ENCODE assay signal across 28 cellular contexts in the genomic region with DNA sequence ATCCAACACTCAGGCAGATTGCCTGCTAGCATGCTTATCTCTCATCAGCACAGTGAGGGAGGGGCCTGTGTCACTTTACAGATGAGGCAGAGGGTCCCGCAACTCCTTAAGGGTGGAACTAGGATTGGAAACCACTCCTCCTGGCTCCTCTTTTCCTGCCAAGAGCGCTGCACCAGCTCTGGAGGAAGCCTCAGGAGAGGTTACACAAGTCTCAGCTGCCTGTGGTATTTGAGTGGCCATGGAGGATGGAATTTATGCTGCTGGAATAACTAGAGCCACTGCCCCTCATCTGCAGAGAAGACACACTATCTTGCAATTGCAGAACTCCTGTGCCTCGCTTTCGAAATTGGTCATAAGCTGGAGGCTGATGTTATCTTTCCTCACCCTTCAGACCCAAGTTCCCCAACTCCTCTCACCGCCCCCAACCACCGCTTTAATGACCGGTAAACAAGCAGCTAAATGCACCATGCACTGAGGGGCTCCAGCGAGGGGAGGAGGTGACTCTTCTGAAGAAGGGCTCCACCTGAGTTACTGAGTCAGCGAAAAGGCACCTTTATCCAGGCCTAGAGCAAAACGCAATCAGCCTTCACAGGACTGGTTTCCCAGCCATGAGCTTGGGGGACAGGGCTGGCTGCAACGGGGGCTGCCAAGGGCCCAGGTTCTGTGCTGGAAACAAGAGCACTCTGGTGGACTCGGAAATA.
DNase-seq lines count a peak whose midpoint lies in the region; ATAC-seq, FAIRE-seq and TF ChIP-seq lines count a peak whose summit lies in the region.
"Had no signal": no experiment of that assay in that cellular context is flagged by ENCODE, and none has a peak within 500 bp of the region (broad histone marks: within the 10 kb centered on the region; RNA-seq: fewer than 3 reads in every experiment).

No MANE protein-coding gene starts in this region.

- H3K27me3 ChIP-seq in H7 (ENCODE audit: control insufficient read depth, insufficient read depth, low read length): no peaks in the 10 kb centered on the region; the same call in 1 of the 2 replicates
- H3K27me3 ChIP-seq in H1 (replicated peaks in 1 of 4; ENCODE audit: control insufficient read depth in 3 of 4, extremely low read depth in 1 of 4, insufficient read depth in 3 of 4, low read length in 3 of 4): no peaks in the 10 kb centered on the region; a peak in 1 of 7 replicates
- no peaks in the 10 kb centered on the region for H3K27me3 ChIP-seq in aorta (ENCODE audit: control insufficient read depth in 1 of 2, insufficient read depth in 2 of 2, low read length in 1 of 2)
- H3K27me3 ChIP-seq: BLaER1, transverse colon had no signal

- no peak overlapping the region for H2BK5ac ChIP-seq in H1 (ENCODE audit: low read depth, low read length)

- no peak overlapping the region for H3K9ac ChIP-seq in H1 (replicated peaks in 1 of 4; ENCODE audit: extremely low read depth in 1 of 4, low read depth in 3 of 4, low read length in 3 of 4)
- H3K9ac ChIP-seq: BLaER1, KMS-11 had no signal

- no peak for ATAC-seq in A549
- ATAC-seq in aorta (ENCODE audit: low FRiP score): no peak
- no peak for ATAC-seq in activated CD8-positive, alpha-beta T cell treated with anti-CD3 and anti-CD28 coated beads for 36 hours
- ATAC-seq: activated CD8-positive, alpha-beta memory T cell treated with anti-CD3 and anti-CD28 coated beads, Interleukin-2, amount 10 ng/mL, durations not matched to agents 7 days and 5 days; activated T-cell treated with anti-CD3 and anti-CD28 coated beads, Interleukin-2, amount 50 U/mL, for 72 hours had no signal

- no peak overlapping the region; the same call in 1 of the 2 replicates for H2BK20ac ChIP-seq in H1 (ENCODE audit: low read length)

- H3K4me3 ChIP-seq in A549 (no peak overlapping the region), H7 (ENCODE audit: insufficient read depth, low read depth, low read length) (no peak overlapping the region), H1 (ENCODE audit: extremely low read depth in 1 of 4, insufficient read depth in 2 of 4, low read depth in 3 of 4, low read length in 4 of 4) (no peak overlapping the region), aorta (ENCODE audit: low read length in 2 of 2) (no peak overlapping the region)
- H3K4me3 ChIP-seq: BLaER1, transverse colon had no signal

- H3K23ac ChIP-seq in H1 (ENCODE audit: insufficient read length): no peak overlapping the region

- CTCF ChIA-PET in A549 (lab: Yijun Ruan, JAX): no interaction called here
- CTCF ChIA-PET in H1 (lab: Charles Lee; ENCODE audit: partially characterized antibody): interaction anchor here (1.2 to 5.0 kb wide), 4 partner anchors 10 to 21 kb away, joined by 3 to 27 read pairs (median 4); no protein-coding TSS in a partner anchor
- CTCF ChIA-PET in activated CD8-positive, alpha-beta T cell treated with anti-CD3 and anti-CD28 coated beads for 36 hours (lab: Charles Lee): no interaction called here

- H3K36me3 ChIP-seq in H7 (replicated peaks; ENCODE audit: control insufficient read depth, insufficient read depth, low read length): no peaks in the 10 kb centered on the region
- no peaks in the 10 kb centered on the region for H3K36me3 ChIP-seq in H1 (ENCODE audit: control insufficient read depth in 2 of 4, insufficient read depth in 4 of 4, low read length in 3 of 4)
- H3K36me3 ChIP-seq in aorta (ENCODE audit: control insufficient read depth in 1 of 2, insufficient read depth in 2 of 2, low read length in 1 of 2): no peaks in the 10 kb centered on the region
- H3K36me3 ChIP-seq: BLaER1, transverse colon had no signal

- peak overlapping the region; percentile 70 for H3K27ac Mint-ChIP-seq in mesothelial cell of epicardium
- no peak overlapping the region for H3K27ac Mint-ChIP-seq in activated CD8-positive, alpha-beta T cell treated with anti-CD3 and anti-CD28 coated beads for 36 hours
- H3K27ac Mint-ChIP-seq: activated CD4-positive, alpha-beta T cell treated with anti-CD3 and anti-CD28 coated beads, Interleukin-2, amount 10 ng/mL, durations not matched to agents 7 days and 5 days; activated CD8-positive, alpha-beta memory T cell treated with anti-CD3 and anti-CD28 coated beads, Interleukin-2, amount 10 ng/mL, durations not matched to agents 7 days and 5 days; activated T-cell treated with anti-CD3 and anti-CD28 coated beads, Interleukin-2, amount 50 U/mL, for 72 hours; naive B cell; T-helper 2 cell treated with Interferon-gamma antibody and Interleukin-4, amounts not matched to agents 5 μg/mL and 100 μg/mL, for 36 hours had no signal

- no peak for TF ChIP-seq RAD21 in A549 (conservative IDR thresholded peaks at IDR 0.05 in 1 of 2, IDR thresholded peaks at IDR 0.05 in 1 of 2)
- no peak for TF ChIP-seq RAD21 in H1 (IDR thresholded peaks at IDR 0.05 in 1 of 2, conservative IDR thresholded peaks at IDR 0.05 in 1 of 2; ENCODE audit: low read depth in 2 of 2, low read length in 2 of 2)

- no peaks in the 10 kb centered on the region for H3K79me2 ChIP-seq in H1 (ENCODE audit: control insufficient read depth in 1 of 2, insufficient read depth in 2 of 2, low read length in 2 of 2)

- H3K4me1 Mint-ChIP-seq in mesothelial cell of epicardium: peaks cover 22% of the 10 kb centered on the region
- H3K4me1 Mint-ChIP-seq in activated CD8-positive, alpha-beta T cell treated with anti-CD3 and anti-CD28 coated beads for 36 hours (ENCODE audit: low read depth): no peaks in the 10 kb centered on the region
- H3K4me1 Mint-ChIP-seq: activated CD4-positive, alpha-beta T cell treated with anti-CD3 and anti-CD28 coated beads, Interleukin-2, amount 10 ng/mL, durations not matched to agents 7 days and 5 days; activated CD8-positive, alpha-beta memory T cell treated with anti-CD3 and anti-CD28 coated beads, Interleukin-2, amount 10 ng/mL, durations not matched to agents 7 days and 5 days had no signal

- no peaks in the 10 kb centered on the region for H3K9me3 Mint-ChIP-seq in mesothelial cell of epicardium
- H3K9me3 Mint-ChIP-seq in activated CD8-positive, alpha-beta T cell treated with anti-CD3 and anti-CD28 coated beads for 36 hours: peaks cover 3% of the 10 kb centered on the region

- H4K5ac ChIP-seq in H1 (ENCODE audit: insufficient read length, low read depth, low read length): no peak overlapping the region

- H4K20me1 ChIP-seq in H1 (replicated peaks in 1 of 2; ENCODE audit: control insufficient read depth in 1 of 2, insufficient read depth in 2 of 2, low read length in 2 of 2): no peaks in the 10 kb centered on the region
- H4K20me1 ChIP-seq: BLaER1 had no signal

- FAIRE-seq in A549 (lab: Jason Lieb, UNC): no peak
- no peak for FAIRE-seq in H1 (lab: Jason Lieb, UNC)

- no peak overlapping the region for H2AK5ac ChIP-seq in H1 (ENCODE audit: low read depth, low read length)

- no peak overlapping the region for H3K14ac ChIP-seq in H1 (ENCODE audit: insufficient read length)

- intact Hi-C loops in aorta (cut with DNase I): no loop called here
- intact Hi-C loops in activated CD8-positive, alpha-beta T cell treated with anti-CD3 and anti-CD28 coated beads for 36 hours (cut with micrococcal nuclease): no loop called here

- TF ChIP-seq CTCF in A549 (IDR thresholded peaks at IDR 0.05) (no peak), H1 (IDR thresholded peaks at IDR 0.05; ENCODE audit: control extremely low read depth in 1 of 3, insufficient read depth in 1 of 3, low read depth in 1 of 3, low read length in 3 of 3) (no peak), mesothelial cell of epicardium (IDR thresholded peaks at IDR 0.05; ENCODE audit: unreplicated experiment) (no peak)
- no peak for TF ChIP-seq CTCF in activated CD8-positive, alpha-beta T cell treated with anti-CD3 and anti-CD28 coated beads for 36 hours (IDR thresholded peaks at IDR 0.05)

- peak overlapping the region; percentile 5; the same call in 1 of the 2 replicates for H2BK12ac ChIP-seq in H1 (ENCODE audit: low read depth, low read length)

- H2BK15ac ChIP-seq in H1 (ENCODE audit: low read length): no peak overlapping the region; the same call in 1 of the 2 replicates

- TF ChIP-seq POLR2A in A549 (IDR thresholded peaks at IDR 0.05; ENCODE audit: low read length): no peak
- no peak for TF ChIP-seq POLR2A in H1 (IDR thresholded peaks at IDR 0.05; ENCODE audit: control extremely low read depth in 1 of 2, low read depth in 2 of 2, low read length in 2 of 2)

- H3K18ac ChIP-seq in H1 (ENCODE audit: extremely low read depth, low read length): peak overlapping the region; percentile 43

- no peak overlapping the region for H3K27ac ChIP-seq in A549
- H3K27ac ChIP-seq in H1 (ENCODE audit: low read depth, low read length): no peak overlapping the region
- H3K27ac ChIP-seq in aorta (ENCODE audit: low read depth in 1 of 2, low read length in 2 of 2): no peak overlapping the region
- H3K27ac ChIP-seq: BLaER1, KMS-11, transverse colon had no signal

- peaks cover under 1% of the 10 kb centered on the region for H3K27me3 Mint-ChIP-seq in mesothelial cell of epicardium (ENCODE audit: low read depth)
- H3K27me3 Mint-ChIP-seq in activated CD8-positive, alpha-beta T cell treated with anti-CD3 and anti-CD28 coated beads for 36 hours: no peaks in the 10 kb centered on the region
- H3K27me3 Mint-ChIP-seq: activated CD4-positive, alpha-beta T cell treated with anti-CD3 and anti-CD28 coated beads, Interleukin-2, amount 10 ng/mL, durations not matched to agents 7 days and 5 days; activated CD8-positive, alpha-beta memory T cell treated with anti-CD3 and anti-CD28 coated beads, Interleukin-2, amount 10 ng/mL, durations not matched to agents 7 days and 5 days had no signal

- no peak overlapping the region for H3K4ac ChIP-seq in H1 (replicated peaks; ENCODE audit: insufficient read length, low read depth, low read length)

- H3K4me2 ChIP-seq in A549: no peak overlapping the region
- peak overlapping the region; percentile 7 to 34; a peak in 1 of 4 replicates for H3K4me2 ChIP-seq in H1 (ENCODE audit: insufficient read depth in 1 of 2, low read depth in 2 of 2, low read length in 2 of 2)
- H3K4me2 ChIP-seq: BLaER1, KMS-11 had no signal

- peak overlapping the region; percentile 90 for H2AFZ ChIP-seq in H1 (ENCODE audit: low read length)

- H3K4me1 ChIP-seq in A549 (no peaks in the 10 kb centered on the region), H1 (replicated peaks in 1 of 4; ENCODE audit: control insufficient read depth in 3 of 4, insufficient read depth in 4 of 4, low read length in 3 of 4) (peaks cover 0 to 8% (median 4%) of the 10 kb centered on the region in 4 experiments; a peak in 5 of 7 replicates), aorta (ENCODE audit: control insufficient read depth in 1 of 2, insufficient read depth in 2 of 2, low read length in 2 of 2) (no peaks in the 10 kb centered on the region)
- H3K4me1 ChIP-seq: transverse colon had no signal

- H3K9me3 ChIP-seq in A549: no peaks in the 10 kb centered on the region; the same call in 2 of the 3 replicates
- H3K9me3 ChIP-seq in H1 (ENCODE audit: insufficient read depth in 2 of 2, low read depth in 1 of 2, low read length in 1 of 2): no peaks in the 10 kb centered on the region
- no peaks in the 10 kb centered on the region for H3K9me3 ChIP-seq in aorta (ENCODE audit: control insufficient read depth, low read length)
- H3K9me3 ChIP-seq: transverse colon had no signal

- no peaks in the 10 kb centered on the region for H3K36me3 Mint-ChIP-seq in mesothelial cell of epicardium
- no peaks in the 10 kb centered on the region for H3K36me3 Mint-ChIP-seq in activated CD8-positive, alpha-beta T cell treated with anti-CD3 and anti-CD28 coated beads for 36 hours (ENCODE audit: low read depth)
- H3K36me3 Mint-ChIP-seq: activated CD8-positive, alpha-beta memory T cell treated with anti-CD3 and anti-CD28 coated beads, Interleukin-2, amount 10 ng/mL, durations not matched to agents 7 days and 5 days; brain; naive B cell had no signal

- WGBS in A549 (ENCODE audit: missing lambda C conversion rate): 25% methylated on average over 12 of the region's 12 CpGs
- 72% methylated on average over 12 of the region's 12 CpGs; no CpG with 5 or more reads in 1 of the 2 experiments for WGBS in H1 (ENCODE audit: extremely low coverage in 1 of 2, insufficient coverage in 1 of 2, insufficient read length in 1 of 2, insufficient replicate concordance in 2 of 2, low coverage in 1 of 2, low lambda C conversion rate in 2 of 2, missing lambda C conversion rate in 1 of 2), 2 experiments
- WGBS in aorta, 2 donors: 68 to 74% methylated on average over 12 of the region's 12 CpGs

- H2BK120ac ChIP-seq in H1 (replicated peaks; ENCODE audit: low read depth, low read length): peak overlapping the region; percentile 10

- H4K8ac ChIP-seq in H1 (ENCODE audit: extremely low read depth, insufficient read depth, low read length): peak overlapping the region; percentile 30; the same call in 1 of the 2 replicates

- H3K23me2 ChIP-seq in H1 (ENCODE audit: low read depth, low read length): no peaks in the 10 kb centered on the region

- TF ChIP-seq EP300 in A549 (IDR thresholded peaks at IDR 0.05) (no peak), H1 (IDR thresholded peaks at IDR 0.05; ENCODE audit: borderline replicate concordance in 1 of 2, low read depth in 2 of 2, low read length in 2 of 2) (no peak)

- no peak for DNase-seq in A549 (ENCODE audit: low read depth in 1 of 2, low spot score in 1 of 2)
- peak; percentile 24 for DNase-seq in H7
- DNase-seq in H1 (ENCODE audit: low read depth in 1 of 2, low spot score in 2 of 2): no peak
- DNase-seq in mesothelial cell of epicardium (ENCODE audit: low spot score in 2 of 2, unreplicated experiment in 2 of 2): no peak
- DNase-seq in globus pallidus (ENCODE audit: low spot score): no peak
- DNase-seq in NCI-H345 (lab: John Stamatoyannopoulos, UW): no peak
- no peak for DNase-seq in aorta
- DNase-seq in activated CD8-positive, alpha-beta T cell treated with anti-CD3 and anti-CD28 coated beads for 36 hours: no peak
- DNase-seq: ACHN; activated CD4-positive, alpha-beta T cell treated with anti-CD3 and anti-CD28 coated beads, Interleukin-2, amount 10 ng/mL, durations not matched to agents 7 days and 5 days; activated CD8-positive, alpha-beta memory T cell treated with anti-CD3 and anti-CD28 coated beads, Interleukin-2, amount 10 ng/mL, durations not matched to agents 7 days and 5 days; activated naive CD4-positive, alpha-beta T cell; activated T-cell treated with anti-CD3 and anti-CD28 coated beads, Interleukin-2, amount 50 U/mL, for 72 hours; cerebellar nuclear complex; COR-L47; DMS79 treated with DMSO at 0.1 percent for 48 hours; MM.1S; naive B cell; NCI-H1436; NCI-H2081 treated with DMSO at 0.1 percent for 48 hours; NCI-H446; NCI-H82; stimulated activated CD4-positive, alpha-beta T cell treated with anti-CD3 and anti-CD28 coated beads, Interleukin-2, amount 100 ng/mL, for 24 hours; transverse colon had no signal

- H3K79me1 ChIP-seq in H1 (ENCODE audit: low read depth, low read length): no peaks in the 10 kb centered on the region

- peak overlapping the region; percentile 9 for H4K91ac ChIP-seq in H1 (replicated peaks; ENCODE audit: insufficient read length, low read length)

- no peak overlapping the region for H3K56ac ChIP-seq in H1 (replicated peaks; ENCODE audit: insufficient read length, low read depth, low read length)

- POLR2A ChIA-PET in A549 (lab: Yijun Ruan, JAX) (no interaction called here), H1 (lab: Charles Lee; ENCODE audit: partially characterized antibody) (no interaction called here)
- POLR2A ChIA-PET in activated CD8-positive, alpha-beta T cell treated with anti-CD3 and anti-CD28 coated beads for 36 hours (lab: Charles Lee): no interaction called here

- peak overlapping the region; percentile 14 for H3K4me3 Mint-ChIP-seq in mesothelial cell of epicardium
- H3K4me3 Mint-ChIP-seq in activated CD8-positive, alpha-beta T cell treated with anti-CD3 and anti-CD28 coated beads for 36 hours: no peak overlapping the region
- H3K4me3 Mint-ChIP-seq: activated CD4-positive, alpha-beta T cell treated with anti-CD3 and anti-CD28 coated beads, Interleukin-2, amount 10 ng/mL, durations not matched to agents 7 days and 5 days; activated CD8-positive, alpha-beta memory T cell treated with anti-CD3 and anti-CD28 coated beads, Interleukin-2, amount 10 ng/mL, durations not matched to agents 7 days and 5 days; activated T-cell treated with anti-CD3 and anti-CD28 coated beads, Interleukin-2, amount 50 U/mL, for 72 hours; naive B cell; T-helper 2 cell treated with Interferon-gamma antibody and Interleukin-4, amounts not matched to agents 5 μg/mL and 100 μg/mL, for 36 hours had no signal
